In the genomic region with DNA sequence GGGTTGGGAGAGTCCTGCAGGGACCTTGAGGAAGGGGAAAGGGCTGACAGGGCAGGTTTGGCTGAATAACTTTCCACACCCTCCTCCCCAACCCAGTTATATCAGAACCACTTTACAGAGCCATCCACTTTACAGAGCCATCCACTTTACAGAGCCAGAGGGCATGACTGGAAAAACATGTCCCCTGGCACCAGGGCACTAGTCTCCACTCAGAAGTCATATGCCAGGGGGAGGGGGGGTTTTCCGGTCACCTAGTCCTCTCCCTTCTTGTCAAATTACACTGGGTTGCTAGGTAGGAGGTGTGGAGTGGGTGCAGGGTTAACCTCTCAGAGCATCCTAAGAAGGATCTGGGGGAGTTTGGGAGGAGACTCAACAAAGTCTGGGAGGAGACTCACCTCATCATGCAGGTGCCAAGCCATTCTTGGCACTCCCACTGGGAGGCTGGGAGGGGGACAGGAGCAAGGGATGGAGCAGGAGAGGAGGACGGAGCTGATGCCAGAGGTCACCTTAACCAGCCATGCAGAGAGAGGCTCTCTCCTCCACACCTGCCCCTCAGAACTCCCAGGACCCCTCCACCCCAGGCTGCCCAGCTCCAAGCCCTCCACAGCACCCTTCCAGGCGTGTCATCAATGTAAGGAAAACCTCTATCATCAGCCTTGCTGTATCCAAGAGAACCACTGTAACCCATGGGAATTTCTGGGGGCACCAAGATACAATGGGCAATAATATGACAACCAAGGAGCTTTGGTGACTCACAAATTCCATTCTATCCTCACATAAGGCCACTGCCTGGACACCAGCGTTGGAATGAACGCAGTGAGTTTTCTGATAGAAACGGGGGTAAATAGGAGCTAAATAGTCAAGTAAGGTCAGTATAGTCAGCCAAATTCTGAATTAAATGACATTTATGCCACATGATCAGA, we compare ENCODE assay signal across 20 cellular contexts. TPM values are rescaled to one million over a fixed set of nuclear protein-coding genes. Genes with fewer than 3 reads are reported as not detected.
DNase-seq lines count a peak whose midpoint lies in the region; ATAC-seq and TF ChIP-seq lines count a peak whose summit lies in the region.
"Had no signal": no experiment of that assay in that cellular context is flagged by ENCODE, and none has a peak within 500 bp of the region (broad histone marks: within the 10 kb centered on the region; RNA-seq: fewer than 3 reads in every experiment).

No MANE protein-coding gene starts in this region.

- peak overlapping the region in 1 of 2 experiments; percentile 40 for H3K4ac ChIP-seq in mesenchymal stem cell (ENCODE audit: low read depth in 1 of 2, low read length in 2 of 2)

- no peak overlapping the region for H3K27ac ChIP-seq in mesenchymal stem cell (ENCODE audit: low read length, poor library complexity, severe bottlenecking)
- H3K27ac ChIP-seq in suprapubic skin, result peak overlapping the region; percentile 89
- no peak overlapping the region for H3K27ac ChIP-seq in brain microvascular endothelial cell
- H3K27ac ChIP-seq in CD8-positive, alpha-beta memory T cell (ENCODE audit: low read depth, low read length), result no peak overlapping the region

- peaks cover 0 to 7% (median 4%) of the 10 kb centered on the region in 3 donors for H3K36me3 Mint-ChIP-seq in CD8-positive, alpha-beta memory T cell

- no peak overlapping the region for H3K14ac ChIP-seq in mesenchymal stem cell (ENCODE audit: low read length in 2 of 2)

- H3K9ac ChIP-seq in mesenchymal stem cell (ENCODE audit: low read length), result peak overlapping the region; percentile 84

- no peak for ATAC-seq in HG03175 (IDR thresholded peaks at IDR 0.05; ENCODE audit: unreplicated experiment)

- POLR2A ChIA-PET in CD8-positive, alpha-beta memory T cell (lab: Charles Lee), result no interaction called here

- H3K23ac ChIP-seq in mesenchymal stem cell (ENCODE audit: low read length in 2 of 2), result no peak overlapping the region

- TF ChIP-seq POLR2A in suprapubic skin (IDR thresholded peaks at IDR 0.05), result no peak

- no peak overlapping the region for H2BK5ac ChIP-seq in mesenchymal stem cell (ENCODE audit: low read depth, low read length, poor library complexity, severe bottlenecking)

- peaks cover 6 to 31% of the 10 kb centered on the region in 2 donors for H3K27me3 Mint-ChIP-seq in CD8-positive, alpha-beta memory T cell

- H3K36me3 ChIP-seq in mesenchymal stem cell (ENCODE audit: control insufficient read depth in 1 of 2, insufficient read depth in 2 of 2, low read depth in 1 of 2, low read length in 2 of 2), result no peaks in the 10 kb centered on the region
- no peaks in the 10 kb centered on the region for H3K36me3 ChIP-seq in suprapubic skin
- no peaks in the 10 kb centered on the region for H3K36me3 ChIP-seq in brain microvascular endothelial cell (replicated peaks)
- no peaks in the 10 kb centered on the region for H3K36me3 ChIP-seq in CD8-positive, alpha-beta memory T cell (ENCODE audit: insufficient read depth, low read length)
- H3K36me3 ChIP-seq: BE2C had no signal

- H3K27ac Mint-ChIP-seq in CD8-positive, alpha-beta memory T cell, result no peak overlapping the region
- H3K27ac Mint-ChIP-seq: immature natural killer cell, progenitor cell of endocrine pancreas had no signal

- H3K4me1 ChIP-seq in mesenchymal stem cell (ENCODE audit: control insufficient read depth, insufficient read depth, low read depth, low read length), result peaks cover 14% of the 10 kb centered on the region
- peaks cover 18% of the 10 kb centered on the region for H3K4me1 ChIP-seq in suprapubic skin
- H3K4me1 ChIP-seq in CD8-positive, alpha-beta memory T cell (ENCODE audit: insufficient read depth, low read length), result peaks cover 10% of the 10 kb centered on the region
- H3K4me1 ChIP-seq: BE2C had no signal

- TF ChIP-seq CTCF in suprapubic skin (IDR thresholded peaks at IDR 0.05), result no peak
- TF ChIP-seq CTCF in brain microvascular endothelial cell (IDR thresholded peaks at IDR 0.05; ENCODE audit: low read depth, low read length, missing control alignments), result no peak

- H3K27me3 ChIP-seq in mesenchymal stem cell (ENCODE audit: control insufficient read depth in 1 of 2, insufficient read depth in 1 of 2, low read length in 2 of 2), result peaks cover 0 to 3% of the 10 kb centered on the region in 2 experiments
- H3K27me3 ChIP-seq in suprapubic skin, result peaks cover 12% of the 10 kb centered on the region
- H3K27me3 ChIP-seq in brain microvascular endothelial cell (replicated peaks), result no peaks in the 10 kb centered on the region
- peaks cover 14% of the 10 kb centered on the region for H3K27me3 ChIP-seq in CD8-positive, alpha-beta memory T cell (ENCODE audit: insufficient read depth, low read length, poor library complexity, severe bottlenecking)
- H3K27me3 ChIP-seq: BE2C had no signal

- H4K8ac ChIP-seq in mesenchymal stem cell (ENCODE audit: low read length), result no peak overlapping the region

- H3K79me1 ChIP-seq in mesenchymal stem cell (replicated peaks; ENCODE audit: low read length, poor library complexity, severe bottlenecking), result no peaks in the 10 kb centered on the region

- H2BK120ac ChIP-seq in mesenchymal stem cell (ENCODE audit: low read depth, low read length), result no peak overlapping the region

- 80% methylated on average over 6 of the region's 6 CpGs for WGBS in mesenchymal stem cell
- WGBS in suprapubic skin, result 62% methylated on average over 5 of the region's 6 CpGs

- no peak overlapping the region for H2AK5ac ChIP-seq in mesenchymal stem cell (ENCODE audit: low read length, severe bottlenecking)

- peak overlapping the region in 3 of 7 donors; percentile 7 to 51 (median 28) for H3K4me3 Mint-ChIP-seq in CD8-positive, alpha-beta memory T cell

- H3K9me3 ChIP-seq in mesenchymal stem cell (ENCODE audit: control insufficient read depth, low read length) (peaks cover 5% of the 10 kb centered on the region), suprapubic skin (no peaks in the 10 kb centered on the region)
- no peaks in the 10 kb centered on the region for H3K9me3 ChIP-seq in CD8-positive, alpha-beta memory T cell (ENCODE audit: low read length)
- H3K9me3 ChIP-seq: BE2C had no signal

- in situ Hi-C loops in brain microvascular endothelial cell (cut with HindIII; ENCODE audit: low pct_ligation_motif_present, low sequenced_read_pairs), result no loop called here

- no peak overlapping the region for H3K4me2 ChIP-seq in mesenchymal stem cell (ENCODE audit: low read length, poor library complexity, severe bottlenecking)

- DNase-seq in GM04503 (ENCODE audit: low read depth), result peak; percentile 47
- DNase-seq in dermis blood vessel endothelial cell, result peak; percentile 13
- DNase-seq in mesenchymal stem cell, result peak; percentile 27
- DNase-seq in suprapubic skin (ENCODE audit: low spot score in 2 of 2), result peak in 1 of 2 donors; percentile 64
- no peak for DNase-seq in brain microvascular endothelial cell
- no peak for DNase-seq in CD8-positive, alpha-beta memory T cell
- DNase-seq in NAMALWA (ENCODE audit: low spot score), result no peak
- DNase-seq: activated CD4-positive, alpha-beta T cell treated with anti-CD3 and anti-CD28 coated beads, Interleukin-2, amount 50 U/mL, for 48 hours; BE2C; DMS53; immature natural killer cell; NCI-H187; NCI-H510A had no signal

- no peak overlapping the region for H2AFZ ChIP-seq in mesenchymal stem cell (ENCODE audit: low read depth, low read length)

- peak overlapping the region in 1 of 2 experiments; percentile 85 for H3K4me3 ChIP-seq in mesenchymal stem cell (ENCODE audit: insufficient read depth in 1 of 2, low read depth in 1 of 2, low read length in 2 of 2)
- H3K4me3 ChIP-seq in suprapubic skin, result peak overlapping the region; percentile 62
- no peak overlapping the region for H3K4me3 ChIP-seq in brain microvascular endothelial cell (ENCODE audit: low read depth, low read length)
- no peak overlapping the region for H3K4me3 ChIP-seq in CD8-positive, alpha-beta memory T cell (ENCODE audit: low read length)

- peaks cover 5 to 20% (median 15%) of the 10 kb centered on the region in 3 donors for H3K4me1 Mint-ChIP-seq in CD8-positive, alpha-beta memory T cell

- TF ChIP-seq EP300 in suprapubic skin (IDR thresholded peaks at IDR 0.05), result no peak

- CTCF ChIA-PET in CD8-positive, alpha-beta memory T cell (lab: Charles Lee), result interaction anchor here (0.9 to 3.6 kb wide), 2 partner anchors 68 to 76 kb away, joined by 4 to 21 read pairs; no protein-coding TSS in a partner anchor

- peak overlapping the region; percentile 73 for H4K91ac ChIP-seq in mesenchymal stem cell (ENCODE audit: low read length)

- H2BK12ac ChIP-seq in mesenchymal stem cell (ENCODE audit: low read length in 2 of 2), result no peak overlapping the region

- no peak overlapping the region for H3K18ac ChIP-seq in mesenchymal stem cell (ENCODE audit: low read depth in 1 of 2, low read length in 2 of 2)

- H3K9me3 Mint-ChIP-seq in CD8-positive, alpha-beta memory T cell, result no peaks in the 10 kb centered on the region

- no peak overlapping the region for H2BK15ac ChIP-seq in mesenchymal stem cell (ENCODE audit: low read depth, poor library complexity, severe bottlenecking)

RNA-seq across cellular contexts. Expression of gene LRRC2, which starts 1.7 kb away (rescaled TPM):
- total RNA-seq in dermis blood vessel endothelial cell (under 0.01 and 0.09 TPM in 2 replicates), suprapubic skin (1 to 10 TPM in 3 of 4 donors, under 1 TPM in 1; 0.83 to 3.7 (median 2.6) TPM)
- polyA plus RNA-seq in mesenchymal stem cell (2013, experiment 1 of 2), result 0.43 TPM
- polyA plus RNA-seq in mesenchymal stem cell (2013, experiment 2 of 2), result 0.47 TPM
- total RNA-seq in CD8-positive, alpha-beta memory T cell, result under 1 TPM; 0.04 TPM
- not detected for polyA plus RNA-seq in CD8-positive, alpha-beta memory T cell
- total RNA-seq: progenitor cell of endocrine pancreas, SK-MEL-5 had no signal
- polyA plus RNA-seq: immature natural killer cell had no signal

RNA-seq across cellular contexts. Expression of gene FAM240A, which starts 47.9 kb away (rescaled TPM):
- total RNA-seq in dermis blood vessel endothelial cell (not detected in 2 replicates), suprapubic skin (under 1 TPM in 1 of 4 donors, not detected in 3; 0.64 TPM)
- not detected for polyA plus RNA-seq in mesenchymal stem cell (2013, experiment 1 of 2)
- not detected for polyA plus RNA-seq in mesenchymal stem cell (2013, experiment 2 of 2)
- total RNA-seq in CD8-positive, alpha-beta memory T cell, result not detected
- not detected for polyA plus RNA-seq in CD8-positive, alpha-beta memory T cell
- total RNA-seq: cerebellum, endothelial cell of umbilical vein, mesenteric fat pad, progenitor cell of endocrine pancreas, SK-MEL-5, subcutaneous adipose tissue had no signal
- polyA plus RNA-seq: endothelial cell of umbilical vein, immature natural killer cell had no signal

Comparison
In these comparisons a context has a peak if more than half of its experiments do, and no peak if none do; other contexts are left out.
1. DNase-seq: peak in GM04503 (single experiment), dermis blood vessel endothelial cell (single experiment) and mesenchymal stem cell (single experiment); none in brain microvascular endothelial cell (single experiment), CD8-positive, alpha-beta memory T cell (0 of 5) and NAMALWA (single experiment).